In the genomic region with DNA sequence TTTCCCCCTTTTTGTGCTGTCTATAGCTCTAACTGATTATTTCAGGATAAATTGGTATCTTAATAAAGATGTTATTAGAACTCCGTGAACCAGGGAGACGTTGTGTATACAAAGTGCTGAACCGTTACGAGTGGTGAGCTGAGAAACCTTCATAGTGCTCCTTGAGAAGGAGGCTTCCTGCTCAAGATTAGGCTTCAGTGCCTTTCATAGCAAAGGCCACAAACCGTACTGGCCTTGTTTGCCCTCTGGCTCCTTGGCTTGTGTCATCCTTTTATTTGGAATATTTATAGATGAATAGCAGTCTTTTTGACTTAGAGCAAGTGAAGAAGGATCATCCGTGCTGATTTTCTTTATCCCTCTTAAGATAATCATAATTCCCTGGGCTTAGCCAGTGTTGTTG, we compare ENCODE assay signal across 22 cellular contexts. TPM values are rescaled to one million over a fixed set of nuclear protein-coding genes. Genes with fewer than 3 reads are reported as not detected.
"Had no signal": no experiment of that assay in that cellular context is flagged by ENCODE, and none has a peak within 500 bp of the region (broad histone marks: within the 10 kb centered on the region; RNA-seq: fewer than 3 reads in every experiment).

No MANE protein-coding gene starts in this region.

- H3K9me3 ChIP-seq: SK-N-SH had no signal

- DNase-seq: KBM-7, MV-4-11, NCI-H1048, NCI-H1105, NCI-H1417, NCI-H146, NCI-H1694 treated with DMSO at 0.1 percent for 48 hours, NCI-H2029, NCI-H2081 treated with DMSO at 0.1 percent for 48 hours, NCI-H2171, NCI-H226, NCI-H446 treated with DMSO at 0.1 percent for 48 hours, NCI-H510A treated with DMSO at 0.1 percent for 48 hours, NCI-H526, SHP77, SK-N-SH, SW 1271, T-cell had no signal

- H3K27ac ChIP-seq: RWPE1 had no signal

RNA-seq across cellular contexts. Expression of gene GALR3, which starts 42.3 kb away (rescaled TPM):
- total RNA-seq: HT-29, LHCN-M2, SK-MEL-5, T-cell had no signal
